ENCODE assay signal across 8 cellular contexts in the genomic region with DNA sequence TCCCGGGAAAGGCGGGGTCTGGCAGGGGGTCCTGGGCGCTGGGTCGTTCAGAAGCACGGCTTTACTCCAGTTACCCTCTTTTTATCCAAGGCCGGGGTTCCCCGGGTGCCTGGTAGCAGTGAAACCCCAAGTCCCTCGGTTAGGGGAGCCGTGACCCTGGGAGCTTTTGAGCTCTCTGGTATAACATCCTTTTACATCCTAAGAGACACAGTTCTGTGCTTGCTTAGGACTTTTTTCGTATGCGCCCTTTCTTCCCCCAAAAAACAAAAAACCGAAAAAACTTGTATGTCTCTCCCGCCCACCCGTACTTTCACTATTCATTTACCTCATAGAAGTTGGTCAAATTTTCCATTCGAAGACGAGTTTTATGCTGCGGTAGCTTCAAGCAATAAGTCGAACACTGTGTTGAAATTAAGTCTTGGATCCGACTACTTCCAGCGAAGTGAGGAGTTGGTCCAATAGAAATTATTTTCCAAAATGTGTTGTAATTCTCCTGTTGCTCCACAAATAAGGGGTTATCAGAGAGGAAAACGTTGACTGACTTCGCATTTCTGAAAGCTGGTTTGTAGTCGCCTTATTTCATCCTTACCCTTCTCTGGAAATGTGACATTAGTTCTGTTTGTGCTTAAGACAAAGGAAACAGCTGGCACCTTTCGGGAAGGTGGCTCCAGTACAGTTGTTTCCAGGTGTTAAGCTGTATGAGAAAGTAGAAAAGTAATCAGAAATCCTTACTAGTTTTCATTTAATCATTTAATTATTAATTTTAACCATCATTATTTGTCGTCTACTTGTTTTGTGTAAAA. TPM values are rescaled to one million over a fixed set of nuclear protein-coding genes. Genes with fewer than 3 reads are reported as not detected.
DNase-seq lines count a peak whose midpoint lies in the region; ATAC-seq, FAIRE-seq and TF ChIP-seq lines count a peak whose summit lies in the region.

No MANE protein-coding gene starts in this region.

- H2AFZ ChIP-seq in astrocyte (ENCODE audit: low read depth, low read length): peak overlapping the region; percentile 76

- peaks cover 8% of the 10 kb centered on the region for H4K20me1 ChIP-seq in astrocyte (ENCODE audit: insufficient read depth, low read length)

- H3K27ac ChIP-seq in astrocyte (ENCODE audit: low read depth, low read length) (peak overlapping the region; percentile 65), iPS DF 6.9 (ENCODE audit: low read length) (no peak overlapping the region), skeletal muscle tissue (ENCODE audit: low read depth, low read length) (peak overlapping the region; percentile 95)

- peak overlapping the region; percentile 88 for H3K4me3 ChIP-seq in AG09309 (ENCODE audit: control insufficient read depth, low read depth, low read length)
- H3K4me3 ChIP-seq in astrocyte (ENCODE audit: insufficient read depth, low read depth, low read length): peak overlapping the region; percentile 80
- peak overlapping the region; percentile 91 for H3K4me3 ChIP-seq in iPS DF 6.9 (ENCODE audit: low read length)
- peak overlapping the region; percentile 70 to 83 (median 81) for H3K4me3 ChIP-seq in skeletal muscle tissue (ENCODE audit: low read length in 3 of 3)

- H3K36me3 ChIP-seq in astrocyte (ENCODE audit: insufficient read depth, low read length) (no peaks in the 10 kb centered on the region), iPS DF 6.9 (ENCODE audit: control insufficient read depth, insufficient read depth, low read length) (no peaks in the 10 kb centered on the region), skeletal muscle tissue (ENCODE audit: control insufficient read depth in 3 of 3, insufficient read depth in 3 of 3, low read length in 3 of 3) (no peaks in the 10 kb centered on the region)

- DNase-seq in AG09309 (ENCODE audit: low read depth) (peak; percentile 55), OCI-M1 (lab: John Stamatoyannopoulos, UW) (peak; percentile 83), astrocyte (ENCODE audit: low read depth) (peak; percentile 69), iPS DF 6.9 (ENCODE audit: low read depth, low spot score) (no peak), NCI-H1694 treated with DMSO at 0.1 percent for 48 hours (lab: John Stamatoyannopoulos, UW) (no peak)

- no peaks in the 10 kb centered on the region for H3K9me3 Mint-ChIP-seq in astrocyte (ENCODE audit: unreplicated experiment)

- H3K79me2 ChIP-seq in astrocyte (ENCODE audit: insufficient read depth, low read length): peaks cover 8% of the 10 kb centered on the region

- FAIRE-seq in astrocyte (lab: Jason Lieb, UNC): peak; percentile 59

- peak overlapping the region; percentile 89 for H3K4me2 ChIP-seq in astrocyte (ENCODE audit: low read length)

- H3K9ac ChIP-seq in astrocyte (ENCODE audit: low read length): peak overlapping the region; percentile 90
- H3K9ac ChIP-seq in skeletal muscle tissue (ENCODE audit: low read depth in 1 of 3, low read length in 3 of 3): peak overlapping the region; percentile 77 to 87 (median 82)

- peak overlapping the region; percentile 88 for H3K4me3 Mint-ChIP-seq in astrocyte (ENCODE audit: unreplicated experiment)

- H3K4me1 ChIP-seq in astrocyte (ENCODE audit: insufficient read depth, low read length) (peaks cover 11% of the 10 kb centered on the region), iPS DF 6.9 (ENCODE audit: control insufficient read depth, insufficient read depth, low read length) (peaks cover 3% of the 10 kb centered on the region; the same call in 1 of the 2 replicates), skeletal muscle tissue (ENCODE audit: control insufficient read depth in 3 of 3, insufficient read depth in 3 of 3, low read length in 3 of 3) (peaks cover 8 to 11% (median 10%) of the 10 kb centered on the region in 3 donors)

- H3K9me3 ChIP-seq in astrocyte (ENCODE audit: insufficient read depth, low read depth, low read length): no peaks in the 10 kb centered on the region
- H3K9me3 ChIP-seq in iPS DF 6.9 (ENCODE audit: control insufficient read depth, insufficient read depth, low read length): no peaks in the 10 kb centered on the region
- H3K9me3 ChIP-seq in skeletal muscle tissue (ENCODE audit: control insufficient read depth in 3 of 3, low read length in 3 of 3): no peaks in the 10 kb centered on the region

- no peaks in the 10 kb centered on the region for H3K36me3 Mint-ChIP-seq in astrocyte (ENCODE audit: low read depth, unreplicated experiment)

- H3K27ac Mint-ChIP-seq in astrocyte (ENCODE audit: unreplicated experiment): peak overlapping the region; percentile 13

- no peaks in the 10 kb centered on the region for H3K27me3 ChIP-seq in astrocyte (ENCODE audit: insufficient read depth, low read length)
- peaks cover 6% of the 10 kb centered on the region; the same call in 1 of the 2 replicates for H3K27me3 ChIP-seq in iPS DF 6.9 (ENCODE audit: control insufficient read depth, insufficient read depth, low read length)
- peaks cover 4 to 16% (median 7%) of the 10 kb centered on the region in 3 donors for H3K27me3 ChIP-seq in skeletal muscle tissue (ENCODE audit: control insufficient read depth in 3 of 3, insufficient read depth in 3 of 3, low read length in 3 of 3)

- ATAC-seq in GM18870 (IDR thresholded peaks at IDR 0.05; ENCODE audit: unreplicated experiment) (peak; percentile 24), HG03097 (IDR thresholded peaks at IDR 0.05; ENCODE audit: low FRiP score, unreplicated experiment) (peak; percentile 3)

- H3K4me1 Mint-ChIP-seq in astrocyte (ENCODE audit: low read depth, unreplicated experiment): no peaks in the 10 kb centered on the region

- TF ChIP-seq CTCF in AG09309 (IDR thresholded peaks at IDR 0.05; ENCODE audit: control insufficient read depth, insufficient read depth, low read depth, low read length, missing control alignments) (no peak), astrocyte (IDR thresholded peaks at IDR 0.05; ENCODE audit: insufficient read depth, low read depth, low read length) (no peak)

- no CpG with 5 or more reads among the region's 25 CpGs for WGBS in iPS DF 6.9 (ENCODE audit: insufficient coverage, insufficient read length)

- no peaks in the 10 kb centered on the region for H3K27me3 Mint-ChIP-seq in astrocyte (ENCODE audit: low read depth, unreplicated experiment)

RNA-seq across cellular contexts. Expression of a gene that starts 0.8 kb away (rescaled TPM):
- total RNA-seq in astrocyte (11.7 and 13.2 TPM in 2 replicates), skeletal muscle tissue (45.9 TPM)

Comparison
In these comparisons a context has a peak if more than half of its experiments do, and no peak if none do; other contexts are left out.
1. DNase-seq: peak in AG09309 (single experiment), OCI-M1 (single experiment) and astrocyte (single experiment); none in iPS DF 6.9 (single experiment) and NCI-H1694 treated with DMSO at 0.1 percent for 48 hours (single experiment).
2. Peak in every context shown above with its lines, with median percentiles within 50 percentile points of each other: H3K4me3 ChIP-seq.